ENCODE assay signal across 21 cellular contexts in genomic region chr2:4391013-4391412, GRCh38.
DNase-seq lines count a peak whose midpoint lies in the region; ATAC-seq and TF ChIP-seq lines count a peak whose summit lies in the region.
"Had no signal": no experiment of that assay in that cellular context is flagged by ENCODE, and none has a peak within 500 bp of the region (broad histone marks: within the 10 kb centered on the region; RNA-seq: fewer than 3 reads in every experiment).

No MANE protein-coding gene starts in this region.

- ATAC-seq in WTC11 (0 out of 2 replicates have a peak, but pooled peaks have one; percentile 20), GM18520 (IDR thresholded peaks at IDR 0.05; ENCODE audit: unreplicated experiment) (no peak)
- ATAC-seq: HepG2 had no signal

- no peaks in the 10 kb centered on the region for H3K4me1 Mint-ChIP-seq in WTC11
- H3K4me1 Mint-ChIP-seq: CD4-positive, CD25-positive, alpha-beta regulatory T cell; CD8-positive, alpha-beta memory T cell; IgD-negative memory B cell had no signal

- H3K9me3 ChIP-seq in HUES48 (ENCODE audit: control insufficient read depth, insufficient read depth, low read length) (peaks cover 33% of the 10 kb centered on the region), iPS-20b (ENCODE audit: insufficient read depth, low read depth, low read length) (peaks cover 22% of the 10 kb centered on the region)
- H3K9me3 ChIP-seq: BE2C had no signal

- peaks cover 91% of the 10 kb centered on the region for H3K9me3 Mint-ChIP-seq in WTC11

- H3K4me3 Mint-ChIP-seq in WTC11: no peak overlapping the region
- H3K4me3 Mint-ChIP-seq: CD8-positive, alpha-beta memory T cell; IgD-negative memory B cell had no signal

- peaks cover 4% of the 10 kb centered on the region; the same call in 1 of the 2 replicates for H3K27me3 Mint-ChIP-seq in WTC11 (ENCODE audit: low read depth)
- H3K27me3 Mint-ChIP-seq: CD4-positive, CD25-positive, alpha-beta regulatory T cell; CD8-positive, alpha-beta memory T cell; IgD-negative memory B cell had no signal

- H3K4me1 ChIP-seq in HUES48 (ENCODE audit: control insufficient read depth, insufficient read depth, low read length): peaks cover 10% of the 10 kb centered on the region; the same call in 1 of the 2 replicates
- peaks cover 11% of the 10 kb centered on the region; the same call in 1 of the 2 replicates for H3K4me1 ChIP-seq in iPS-20b (ENCODE audit: insufficient read depth, low read length)
- H3K4me1 ChIP-seq: BE2C had no signal

- no peak overlapping the region for H3K27ac Mint-ChIP-seq in WTC11
- H3K27ac Mint-ChIP-seq: CD4-positive, CD25-positive, alpha-beta regulatory T cell; CD8-positive, alpha-beta memory T cell; IgD-negative memory B cell had no signal

- DNase-seq in WTC11 (ENCODE audit: low spot score): no peak
- no peak for DNase-seq in cortex of kidney (lab: John Stamatoyannopoulos, UW)
- DNase-seq in cerebellar nuclear complex (lab: John Stamatoyannopoulos, UW): no peak
- no peak for DNase-seq in activated CD8-positive, alpha-beta memory T cell treated with anti-CD3 and anti-CD28 coated beads, Interleukin-2, amount 50 U/mL, for 48 hours
- DNase-seq: ACHN; BE2C; C1 segment of cervical spinal cord; CD4-positive, CD25-positive, alpha-beta regulatory T cell; CD8-positive, alpha-beta memory T cell; COR-L47; DMS 273 treated with DMSO at 0.1 percent for 48 hours; DMS53; DND-41; EL; HCEC 1CT; KBM-7 had no signal

- POLR2A ChIA-PET in WTC11 (lab: Charles Lee): no interaction called here

- peak overlapping the region; percentile 61 for H3K27ac ChIP-seq in HUES48 (ENCODE audit: low read depth, low read length)
- no peak overlapping the region for H3K27ac ChIP-seq in iPS-20b (ENCODE audit: low read length)

- CTCF ChIA-PET in WTC11 (lab: Charles Lee): no interaction called here

- H3K9ac ChIP-seq in HUES48 (ENCODE audit: low read depth, low read length): no peak overlapping the region
- H3K9ac ChIP-seq in iPS-20b (ENCODE audit: low read depth, low read length): 0 out of 2 replicates have a peak overlapping the region, but pooled peaks have one; percentile 35

- H3K27me3 ChIP-seq in HUES48 (ENCODE audit: control insufficient read depth, insufficient read depth, low read length) (no peaks in the 10 kb centered on the region), iPS-20b (ENCODE audit: insufficient read depth, low read length) (no peaks in the 10 kb centered on the region)
- H3K27me3 ChIP-seq: BE2C had no signal

- TF ChIP-seq CTCF in WTC11 (IDR thresholded peaks at IDR 0.05): no peak

- H3K36me3 ChIP-seq in HUES48 (ENCODE audit: control insufficient read depth, insufficient read depth, low read length) (no peaks in the 10 kb centered on the region), iPS-20b (ENCODE audit: insufficient read depth, low read depth, low read length) (no peaks in the 10 kb centered on the region)
- H3K36me3 ChIP-seq: BE2C had no signal

- no peak overlapping the region for H3K4me3 ChIP-seq in HUES48 (ENCODE audit: low read depth, low read length)
- no peak overlapping the region for H3K4me3 ChIP-seq in iPS-20b (ENCODE audit: low read length)

- peaks cover 93% of the 10 kb centered on the region for H3K36me3 Mint-ChIP-seq in WTC11
- H3K36me3 Mint-ChIP-seq: CD4-positive, CD25-positive, alpha-beta regulatory T cell; CD8-positive, alpha-beta memory T cell; IgD-negative memory B cell had no signal

TF ChIP-seq in WTC11, 78 proteins besides CTCF, POLR2A, EP300 and RAD21:
- TF ChIP-seq, protein P1, sequence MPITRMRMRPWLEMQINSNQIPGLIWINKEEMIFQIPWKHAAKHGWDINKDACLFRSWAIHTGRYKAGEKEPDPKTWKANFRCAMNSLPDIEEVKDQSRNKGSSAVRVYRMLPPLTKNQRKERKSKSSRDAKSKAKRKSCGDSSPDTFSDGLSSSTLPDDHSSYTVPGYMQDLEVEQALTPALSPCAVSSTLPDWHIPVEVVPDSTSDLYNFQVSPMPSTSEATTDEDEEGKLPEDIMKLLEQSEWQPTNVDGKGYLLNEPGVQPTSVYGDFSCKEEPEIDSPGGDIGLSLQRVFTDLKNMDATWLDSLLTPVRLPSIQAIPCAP (CRISPR knock-in tag; IDR thresholded peaks at IDR 0.05): no peak
- TF ChIP-seq ARID4B (CRISPR knock-in tag; IDR thresholded peaks at IDR 0.05; ENCODE audit: borderline replicate concordance): no peak
- TF ChIP-seq MYBL2 (CRISPR knock-in tag; IDR thresholded peaks at IDR 0.05): no peak
- TF ChIP-seq MAX (CRISPR knock-in tag; IDR thresholded peaks at IDR 0.05): no peak
- TF ChIP-seq ZBTB21 (CRISPR knock-in tag; IDR thresholded peaks at IDR 0.05; ENCODE audit: borderline replicate concordance): no peak
TF ChIP-seq in WTC11: peak in this region for 0.
